In genomic region chr6:33156561-33156960, GRCh38 we compare ENCODE assay signal across 33 cellular contexts.
"Had no signal": no experiment of that assay in that cellular context is flagged by ENCODE, and none has a peak within 500 bp of the region (broad histone marks: within the 10 kb centered on the region; RNA-seq: fewer than 3 reads in every experiment).

No MANE protein-coding gene starts in this region.

- H3K27me3 ChIP-seq: ovary, sigmoid colon, stomach, testis, thyroid gland, upper lobe of left lung, vagina had no signal

- ATAC-seq: left cardiac atrium; left lobe of liver; left ventricle myocardium superior; lower lobe of right lung; natural killer cell; right cardiac atrium; stimulated activated memory B cell treated with anti-CD40 and anti-IgM and Interleukin-4, amounts not matched to agents 10 μg/mL and 1 μg/mL and 100 μg/mL, for 72 hours; stimulated activated naive CD8-positive, alpha-beta T cell treated with anti-CD3 and anti-CD28 coated beads, Interleukin-15, Interleukin-2, amounts not matched to agents 100 U/mL and 50 U/mL, for 24 hours had no signal

- FAIRE-seq: keratinocyte had no signal

- H3K4me2 ChIP-seq: neural progenitor cell, smooth muscle cell had no signal

- H3K4me1 ChIP-seq: neural progenitor cell, prostate gland had no signal

- H2AFZ ChIP-seq: neural progenitor cell had no signal

- H3K9me3 ChIP-seq: ovary, prostate gland, testis, thyroid gland, vagina had no signal

- H3K36me3 ChIP-seq: lower lobe of right lung, neural progenitor cell, neutrophil, ovary, prostate gland, sigmoid colon, stomach, thyroid gland, transverse colon, upper lobe of left lung, vagina had no signal

- H3K27ac ChIP-seq: lower lobe of right lung, neural progenitor cell, neutrophil, ovary, prostate gland, sigmoid colon, stomach, testis, thyroid gland, transverse colon, upper lobe of left lung, vagina had no signal

- H3K4me3 ChIP-seq: lower lobe of right lung, neural progenitor cell, ovary, prostate gland, sigmoid colon, smooth muscle cell, stomach, testis, thyroid gland, transverse colon, upper lobe of left lung, vagina had no signal

- DNase-seq: hippocampal formation; kidney glomerular epithelial cell; left cardiac atrium; left ventricle myocardium superior; lower lobe of right lung; mammary epithelial cell; mesenchymal stem cell; naive B cell; natural killer cell; nephron progenitor cell; occipital lobe; ovary; retina; right cardiac atrium; sigmoid colon; stimulated activated CD4-positive, alpha-beta T cell treated with anti-CD3 and anti-CD28 coated beads, Interleukin-1b, Interleukin-23, amount 100 ng/mL, for 48 hours; stimulated activated CD4-positive, alpha-beta T cell treated with anti-CD3 and anti-CD28 coated beads, Interleukin-2, amount 100 ng/mL, for 48 hours; stimulated activated CD4-positive, alpha-beta T cell treated with anti-CD3 and anti-CD28 coated beads, Interleukin-4, amount 100 ng/mL, for 4 hours; stimulated activated CD8-positive, alpha-beta memory T cell treated with anti-CD3 and anti-CD28 coated beads, Interleukin-4, amount 100 ng/mL, for 48 hours; stimulated activated naive CD8-positive, alpha-beta T cell treated with anti-CD3 and anti-CD28 coated beads, Interleukin-15, Interleukin-2, amounts not matched to agents 100 U/mL and 50 U/mL, for 24 hours; stomach; testis; thyroid gland; transverse colon; upper lobe of left lung had no signal
